Comparison of ENCODE assay signal across 33 cellular contexts in genomic region chr15:40246496-40247275, GRCh38. TPM values are rescaled to one million over a fixed set of nuclear protein-coding genes. Genes with fewer than 3 reads are reported as not detected.
DNase-seq lines count a peak whose midpoint lies in the region; ATAC-seq, FAIRE-seq and TF ChIP-seq lines count a peak whose summit lies in the region.
"Had no signal": no experiment of that assay in that cellular context is flagged by ENCODE, and none has a peak within 500 bp of the region (broad histone marks: within the 10 kb centered on the region; RNA-seq: fewer than 3 reads in every experiment).

No MANE protein-coding gene starts in this region.

- no peaks in the 10 kb centered on the region for H3K36me3 Mint-ChIP-seq in WTC11
- H3K36me3 Mint-ChIP-seq: CD4-positive, alpha-beta memory T cell had no signal

- H3K27me3 Mint-ChIP-seq in WTC11 (ENCODE audit: low read depth) = peaks cover 16% of the 10 kb centered on the region

- FAIRE-seq in keratinocyte (lab: Jason Lieb, UNC) = no peak
- FAIRE-seq: A549, HTR-8/SVneo, pancreas had no signal

- peaks cover 10% of the 10 kb centered on the region; the same call in 1 of the 2 replicates for H4K20me1 ChIP-seq in BLaER1
- peaks cover 4% of the 10 kb centered on the region for H4K20me1 ChIP-seq in keratinocyte (ENCODE audit: control insufficient read depth, extremely low read depth, insufficient read depth, low read length)
- no peaks in the 10 kb centered on the region for H4K20me1 ChIP-seq in osteoblast (ENCODE audit: insufficient read depth, low read length)

- no peaks in the 10 kb centered on the region for H3K9me3 Mint-ChIP-seq in WTC11
- H3K9me3 Mint-ChIP-seq: CD4-positive, alpha-beta memory T cell; nephron progenitor cell; T-helper 2 cell treated with Interferon-gamma antibody and Interleukin-4, amounts not matched to agents 5 μg/mL and 100 μg/mL, for 36 hours had no signal

- H3K4me3 Mint-ChIP-seq in WTC11 = no peak overlapping the region
- H3K4me3 Mint-ChIP-seq: nephron progenitor cell; T-helper 2 cell treated with Interferon-gamma antibody and Interleukin-4, amounts not matched to agents 5 μg/mL and 100 μg/mL, for 36 hours had no signal

- H3K4me1 ChIP-seq in BLaER1 (peaks cover 7% of the 10 kb centered on the region), keratinocyte (ENCODE audit: control insufficient read depth, extremely low read depth, insufficient read depth, low read length) (peaks cover 71% of the 10 kb centered on the region), osteoblast (ENCODE audit: insufficient read depth, low read length) (peaks cover 4% of the 10 kb centered on the region), foreskin keratinocyte (peaks cover 33% of the 10 kb centered on the region)
- H3K4me1 ChIP-seq: A549, pancreas, uterus had no signal

- H3K9me3 ChIP-seq in BLaER1 (no peaks in the 10 kb centered on the region), keratinocyte (ENCODE audit: control insufficient read depth, low read depth, low read length) (no peaks in the 10 kb centered on the region), osteoblast (ENCODE audit: low read depth, low read length) (no peaks in the 10 kb centered on the region)
- H3K9me3 ChIP-seq: A549, pancreas, testis, uterus had no signal

- H3K9me1 ChIP-seq in keratinocyte (ENCODE audit: control insufficient read depth, extremely low read depth, insufficient read depth, low read length) = peaks cover 8% of the 10 kb centered on the region

- H3K4me3 ChIP-seq in BLaER1 (no peak overlapping the region), keratinocyte (ENCODE audit: control insufficient read depth in 2 of 3, extremely low read depth in 1 of 3, insufficient read depth in 2 of 3, low read depth in 1 of 3, low read length in 3 of 3) (no peak overlapping the region), osteoblast (ENCODE audit: insufficient read depth, low read length) (no peak overlapping the region)
- H3K4me3 ChIP-seq: A549, K562, lung, pancreas, testis, uterus had no signal

- CTCF ChIA-PET in WTC11 (lab: Charles Lee) = interaction anchor here (1.0 to 15.1 kb wide), 6 partner anchors 7 to 91 kb away, joined by 3 to 224 read pairs (median 5); no protein-coding TSS in a partner anchor

- no peak overlapping the region for H2AFZ ChIP-seq in keratinocyte (ENCODE audit: control insufficient read depth, low read length)
- no peak overlapping the region for H2AFZ ChIP-seq in osteoblast (ENCODE audit: low read length)

- POLR2A ChIA-PET in WTC11 (lab: Charles Lee) = no interaction called here

- H3K4me2 ChIP-seq in BLaER1 (peak overlapping the region; percentile 17; the same call in 1 of the 2 replicates), keratinocyte (ENCODE audit: control insufficient read depth, extremely low read depth, insufficient read depth, low read depth, low read length) (peak overlapping the region; percentile 61), osteoblast (ENCODE audit: insufficient read depth, low read length) (no peak overlapping the region)
- H3K4me2 ChIP-seq: A549 had no signal

- H3K27ac Mint-ChIP-seq in WTC11 = no peak overlapping the region
- H3K27ac Mint-ChIP-seq: CD4-positive, alpha-beta memory T cell; nephron progenitor cell; T-helper 2 cell treated with Interferon-gamma antibody and Interleukin-4, amounts not matched to agents 5 μg/mL and 100 μg/mL, for 36 hours had no signal

- no peak overlapping the region for H3K9ac ChIP-seq in BLaER1
- H3K9ac ChIP-seq in keratinocyte (ENCODE audit: control insufficient read depth, extremely low read depth, insufficient read depth, low read length) = no peak overlapping the region

- H3K36me3 ChIP-seq in BLaER1 = no peaks in the 10 kb centered on the region
- peaks cover 5 to 9% of the 10 kb centered on the region in 2 experiments for H3K36me3 ChIP-seq in keratinocyte (ENCODE audit: control insufficient read depth in 2 of 2, extremely low read depth in 1 of 2, insufficient read depth in 2 of 2, low read length in 2 of 2)
- no peaks in the 10 kb centered on the region for H3K36me3 ChIP-seq in osteoblast (ENCODE audit: insufficient read depth, low read length)
- H3K36me3 ChIP-seq: pancreas, uterus had no signal

- H3K27ac ChIP-seq in BLaER1 (no peak overlapping the region), keratinocyte (ENCODE audit: control insufficient read depth, insufficient read depth, low read length) (no peak overlapping the region), osteoblast (ENCODE audit: low read depth, low read length) (no peak overlapping the region), foreskin keratinocyte (no peak overlapping the region)
- H3K27ac ChIP-seq: A549, pancreas, testis, uterus had no signal

- peaks cover 22% of the 10 kb centered on the region for H3K27me3 ChIP-seq in BLaER1
- no peaks in the 10 kb centered on the region for H3K27me3 ChIP-seq in keratinocyte (ENCODE audit: control insufficient read depth, extremely low read depth, insufficient read depth, low read length)
- peaks cover 18% of the 10 kb centered on the region for H3K27me3 ChIP-seq in osteoblast (ENCODE audit: insufficient read depth, low read length)
- no peaks in the 10 kb centered on the region for H3K27me3 ChIP-seq in foreskin keratinocyte
- H3K27me3 ChIP-seq: pancreas, testis, uterus had no signal

- dilution Hi-C loops in keratinocyte (cut with MboI; ENCODE audit: extremely low pct_ligation_motif_present, low sequenced_read_pairs) = no loop called here

- H3K79me2 ChIP-seq in keratinocyte (ENCODE audit: control insufficient read depth, insufficient read depth, low read length) (peaks cover 6% of the 10 kb centered on the region), osteoblast (ENCODE audit: insufficient read depth, low read length) (no peaks in the 10 kb centered on the region)

- ATAC-seq in WTC11 = no peak
- ATAC-seq in foreskin keratinocyte = no peak
- ATAC-seq in GM18858 (IDR thresholded peaks at IDR 0.05; ENCODE audit: unreplicated experiment) = no peak
- ATAC-seq: A549; K562; Panc1; pancreas; stimulated activated naive CD8-positive, alpha-beta T cell treated with anti-CD3 and anti-CD28 coated beads, Interleukin-15, Interleukin-2, amounts not matched to agents 100 U/mL and 50 U/mL, for 24 hours had no signal

- peak; percentile 8 for DNase-seq in WTC11 (ENCODE audit: low spot score)
- DNase-seq in keratinocyte (ENCODE audit: low read depth, low spot score) = no peak
- peak; percentile 69 for DNase-seq in osteoblast (ENCODE audit: insufficient read length, low spot score, missing footprints)
- no peak for DNase-seq in activated T-cell treated with anti-CD3 and anti-CD28 coated beads for 4 hours
- DNase-seq in ecto neural progenitor cell (ENCODE audit: low spot score) = no peak
- no peak for DNase-seq in foreskin keratinocyte
- DNase-seq: activated CD4-positive, alpha-beta T cell treated with anti-CD3 and anti-CD28 coated beads for 4 hours; activated gamma-delta T cell treated with Interleukin-2 at 50 U/mL for 16 hours; activated T-cell treated with anti-CD3 and anti-CD28 coated beads, Interleukin-2, amount 50 U/mL, for 1 hour; CD4-positive, alpha-beta memory T cell; cerebellar nuclear complex; NCI-H1092 treated with DMSO at 0.1 percent for 48 hours; NCI-H1694 treated with DMSO at 0.1 percent for 48 hours; NCI-H446; NCI-H748 treated with DMSO at 0.1 percent for 48 hours; nephron progenitor cell; retina; stimulated activated CD4-positive, alpha-beta T cell treated with anti-CD3 and anti-CD28 coated beads, Interleukin-1b, Interleukin-23, amount 100 ng/mL, for 48 hours; stimulated activated naive CD8-positive, alpha-beta T cell treated with anti-CD3 and anti-CD28 coated beads, Interleukin-15, Interleukin-2, amounts not matched to agents 100 U/mL and 50 U/mL, for 24 hours; testis; uterus had no signal

- peaks cover 16% of the 10 kb centered on the region for H3K4me1 Mint-ChIP-seq in WTC11

- no peak for TF ChIP-seq CTCF in WTC11 (IDR thresholded peaks at IDR 0.05)
- no peak for TF ChIP-seq CTCF in keratinocyte (optimal IDR thresholded peaks at IDR 0.05 in 1 of 3, IDR thresholded peaks at IDR 0.05 in 1 of 3, conservative IDR thresholded peaks at IDR 0.05 in 1 of 3; ENCODE audit: extremely low read depth in 1 of 3, insufficient read depth in 2 of 3, low read length in 3 of 3)
- TF ChIP-seq CTCF in osteoblast (IDR thresholded peaks at IDR 0.05; ENCODE audit: extremely low read depth, low read depth, low read length) = no peak
- TF ChIP-seq CTCF in foreskin keratinocyte (conservative IDR thresholded peaks at IDR 0.05) = no peak

TF ChIP-seq in WTC11, 78 proteins besides CTCF, POLR2A, EP300 and RAD21 (continues in another document):
- TF ChIP-seq IRF2 (CRISPR knock-in tag; IDR thresholded peaks at IDR 0.05; ENCODE audit: borderline replicate concordance, low read depth) (no peak), NFATC4 (CRISPR knock-in tag; IDR thresholded peaks at IDR 0.05) (no peak), ZNF263 (CRISPR knock-in tag; IDR thresholded peaks at IDR 0.05; ENCODE audit: low read depth) (no peak), GTF2I (CRISPR knock-in tag; conservative IDR thresholded peaks at IDR 0.05) (no peak)

RNA-seq across cellular contexts. Expression of gene PAK6, which starts 7.8 kb away (rescaled TPM):
- total RNA-seq in WTC11 (2021) = 8.7 to 11.7 TPM (median 9.6 TPM) in 3 replicates
- 9.6 to 19.2 TPM (median 11.5 TPM) in 3 replicates for polyA plus RNA-seq in keratinocyte
- 4.4 TPM for polyA plus RNA-seq in keratinocyte (2011; ENCODE audit: low read depth)
- polyA plus RNA-seq in keratinocyte (2011; cell fraction: cytosol; rRNA removed) = 8.9 and 16.2 TPM in 2 replicates
- 19.8 and 25.6 TPM in 2 replicates for polyA plus RNA-seq in keratinocyte (2011; cell fraction: nucleus; rRNA removed)
- 11.2 and 18.3 TPM in 2 replicates for polyA plus RNA-seq in keratinocyte (2012; ENCODE audit: low replicate concordance)
- polyA minus RNA-seq in keratinocyte = 14.0 to 20.3 TPM (median 15.3 TPM) in 3 replicates
- 51.4 TPM for polyA minus RNA-seq in keratinocyte (2011; cell fraction: cytosol; rRNA and poly(A)+ RNA removed)
- polyA minus RNA-seq in keratinocyte (2011; cell fraction: nucleus; rRNA and poly(A)+ RNA removed) = 15.9 and 22.1 TPM in 2 replicates
- total RNA-seq in osteoblast = not detected in 2 replicates
- 14.1 and 15.6 TPM in 2 replicates for total RNA-seq in foreskin keratinocyte
- 8.9 and 9.0 TPM in 2 replicates for polyA plus RNA-seq in foreskin keratinocyte
- total RNA-seq: H4 had no signal

RNA-seq across cellular contexts. Expression of gene ANKRD63, which starts 36.2 kb away (rescaled TPM):
- total RNA-seq in WTC11 (2021) = 1.2 to 1.7 TPM (median 1.4 TPM) in 3 replicates
- polyA plus RNA-seq in keratinocyte = not detected in 3 replicates
- not detected for polyA plus RNA-seq in keratinocyte (2011; ENCODE audit: low read depth)
- polyA plus RNA-seq in keratinocyte (2011; cell fraction: cytosol; rRNA removed) = not detected in 2 replicates
- not detected in 2 replicates for polyA plus RNA-seq in keratinocyte (2011; cell fraction: nucleus; rRNA removed)
- not detected in 2 replicates for polyA plus RNA-seq in keratinocyte (2012; ENCODE audit: low replicate concordance)
- not detected in 3 replicates for polyA minus RNA-seq in keratinocyte
- not detected for polyA minus RNA-seq in keratinocyte (2011; cell fraction: cytosol; rRNA and poly(A)+ RNA removed)
- not detected in 2 replicates for polyA minus RNA-seq in keratinocyte (2011; cell fraction: nucleus; rRNA and poly(A)+ RNA removed)
- not detected in 2 replicates for total RNA-seq in osteoblast
- not detected in 2 replicates for total RNA-seq in foreskin keratinocyte
- not detected in 2 replicates for polyA plus RNA-seq in foreskin keratinocyte
- total RNA-seq: CD4-positive, alpha-beta memory T cell; kidney epithelial cell; lung; pancreas had no signal
- polyA plus RNA-seq: adipose tissue; CD4-positive, alpha-beta memory T cell; lung; pancreas had no signal

Comparison
In these comparisons a context has a peak if more than half of its experiments do, and no peak if none do; other contexts are left out.
1. DNase-seq: peak in WTC11 (single experiment) and osteoblast (single experiment); none in keratinocyte (single experiment), activated T-cell treated with anti-CD3 and anti-CD28 coated beads for 4 hours (single experiment), ecto neural progenitor cell (single experiment) and foreskin keratinocyte (0 of 2).